21 cellular contexts compared by ENCODE assay signal in genomic region chr16:78269251-78269650, GRCh38.
"Had no signal": no experiment of that assay in that cellular context is flagged by ENCODE, and none has a peak within 500 bp of the region (broad histone marks: within the 10 kb centered on the region; RNA-seq: fewer than 3 reads in every experiment).

No MANE protein-coding gene starts in this region.

- H3K4me3 Mint-ChIP-seq: IgD-negative memory B cell had no signal

- FAIRE-seq: HTR-8/SVneo, K562, RCC 7860 had no signal

- DNase-seq: MV-4-11, NCI-H1048, NCI-H1105, NCI-H1417, NCI-H1436 treated with DMSO at 0.1 percent for 48 hours, NCI-H1694, NCI-H187 treated with DMSO at 0.1 percent for 48 hours, NCI-H2029 treated with DMSO at 0.1 percent for 48 hours, NCI-H226, NCI-H446, NCI-H510A, NCI-H524 treated with DMSO at 0.1 percent for 48 hours, NCI-H69, NCI-H774, Right ventricle myocardium superior, RPMI8226, SIG-M5 had no signal

- H3K27ac Mint-ChIP-seq: IgD-negative memory B cell had no signal

- H3K27me3 Mint-ChIP-seq: IgD-negative memory B cell had no signal

- H3K4me1 Mint-ChIP-seq: IgD-negative memory B cell had no signal
